In genomic region chr7:128100949-128101713, GRCh38 we compare ENCODE assay signal across 15 cellular contexts.
DNase-seq lines count a peak whose midpoint lies in the region; ATAC-seq, FAIRE-seq and TF ChIP-seq lines count a peak whose summit lies in the region.
"Had no signal": no experiment of that assay in that cellular context is flagged by ENCODE, and none has a peak within 500 bp of the region (broad histone marks: within the 10 kb centered on the region; RNA-seq: fewer than 3 reads in every experiment).

No MANE protein-coding gene starts in this region.

- no peak for DNase-seq in activated CD4-positive, alpha-beta memory T cell treated with anti-CD3 and anti-CD28 coated beads, Interleukin-2, amount 10 ng/mL, durations not matched to agents 7 days and 5 days
- DNase-seq in HepG2 (ENCODE audit: low spot score) (no peak), epidermal melanocyte (ENCODE audit: insufficient read length, low spot score) (no peak)
- DNase-seq: activated CD8-positive, alpha-beta memory T cell treated with anti-CD3 and anti-CD28 coated beads, Interleukin-2, amount 50 U/mL, for 4 hours; activated naive CD4-positive, alpha-beta T cell treated with anti-CD3 and anti-CD28 coated beads, Interleukin-2, amount 10 ng/mL, durations not matched to agents 7 days and 5 days; effector CD8-positive, alpha-beta T cell; EL; NCI-H2081; NCI-H748 treated with DMSO at 0.1 percent for 48 hours; stimulated activated CD4-positive, alpha-beta T cell treated with anti-CD3 and anti-CD28 coated beads, Interleukin-15, amount 100 ng/mL, for 24 hours had no signal

- no peak for TF ChIP-seq CTCF in DOHH2 (IDR thresholded peaks at IDR 0.05; ENCODE audit: low read depth, low read length, poor library complexity, severe bottlenecking)
- 0 out of 2 replicates have a peak, but pooled peaks have one; percentile 2 for TF ChIP-seq CTCF in HepG2 (CRISPR knock-in tag; IDR thresholded peaks at IDR 0.05)

- H3K36me3 Mint-ChIP-seq in activated CD4-positive, alpha-beta memory T cell treated with anti-CD3 and anti-CD28 coated beads, Interleukin-2, amount 10 ng/mL, durations not matched to agents 7 days and 5 days (ENCODE audit: low read depth): peaks cover 15% of the 10 kb centered on the region

- H3K36me3 ChIP-seq in BLaER1 treated with 17β-estradiol and CSF1 and Interleukin-3, amounts not matched to agents 10 nM and 100 nM: peaks cover 0 to 22% (median 12%) of the 10 kb centered on the region in 11 experiments; a peak in 12 of 22 replicates
- H3K36me3 ChIP-seq in DOHH2 (ENCODE audit: control insufficient read depth, low read length): peaks cover under 1% of the 10 kb centered on the region; the same call in 1 of the 2 replicates
- H3K36me3 ChIP-seq in HepG2 (replicated peaks in 1 of 2; ENCODE audit: control insufficient read depth in 1 of 2, insufficient read depth in 2 of 2, low read length in 2 of 2): no peaks in the 10 kb centered on the region
- H3K36me3 ChIP-seq: HAP-1 had no signal

- H3K27ac Mint-ChIP-seq in activated CD4-positive, alpha-beta memory T cell treated with anti-CD3 and anti-CD28 coated beads, Interleukin-2, amount 10 ng/mL, durations not matched to agents 7 days and 5 days: peak overlapping the region; percentile 7
- H3K27ac Mint-ChIP-seq: activated naive CD4-positive, alpha-beta T cell treated with anti-CD3 and anti-CD28 coated beads, Interleukin-2, amount 10 ng/mL, durations not matched to agents 7 days and 5 days had no signal

- no peak overlapping the region for H3K4me3 Mint-ChIP-seq in activated CD4-positive, alpha-beta memory T cell treated with anti-CD3 and anti-CD28 coated beads, Interleukin-2, amount 10 ng/mL, durations not matched to agents 7 days and 5 days
- H3K4me3 Mint-ChIP-seq: activated naive CD4-positive, alpha-beta T cell treated with anti-CD3 and anti-CD28 coated beads, Interleukin-2, amount 10 ng/mL, durations not matched to agents 7 days and 5 days had no signal

- CTCF ChIA-PET in activated CD4-positive, alpha-beta memory T cell treated with anti-CD3 and anti-CD28 coated beads, Interleukin-2, amount 10 ng/mL, durations not matched to agents 7 days and 5 days (lab: Charles Lee): no interaction called here
- CTCF ChIA-PET in HepG2 (lab: Yijun Ruan, JAX; ENCODE audit: low intra/inter-chr PET ratio, low total read pairs): no interaction called here

- peaks cover 8% of the 10 kb centered on the region for H3K27me3 Mint-ChIP-seq in activated CD4-positive, alpha-beta memory T cell treated with anti-CD3 and anti-CD28 coated beads, Interleukin-2, amount 10 ng/mL, durations not matched to agents 7 days and 5 days

- H3K27me3 ChIP-seq in BLaER1 treated with 17β-estradiol and CSF1 and Interleukin-3, amounts not matched to agents 10 nM and 100 nM: no peaks in the 10 kb centered on the region
- H3K27me3 ChIP-seq in DOHH2 (ENCODE audit: control insufficient read depth, low read length): no peaks in the 10 kb centered on the region
- peaks cover 0 to 9% of the 10 kb centered on the region in 2 experiments; a peak in 2 of 5 replicates for H3K27me3 ChIP-seq in HepG2 (ENCODE audit: control insufficient read depth in 1 of 2, insufficient read depth in 2 of 2, low read length in 2 of 2)

- H3K4me2 ChIP-seq in BLaER1 treated with 17β-estradiol and CSF1 and Interleukin-3, amounts not matched to agents 10 nM and 100 nM: peak overlapping the region in 8 of 11 experiments; percentile 35 to 98 (median 90); a peak in 13 of 22 replicates
- H3K4me2 ChIP-seq in DOHH2 (ENCODE audit: low read length) (peak overlapping the region; percentile 23; the same call in 1 of the 2 replicates), HepG2 (ENCODE audit: low read depth, low read length) (no peak overlapping the region)

- no peaks in the 10 kb centered on the region for H4K20me1 ChIP-seq in BLaER1 treated with 17β-estradiol and CSF1 and Interleukin-3, amounts not matched to agents 10 nM and 100 nM
- no peaks in the 10 kb centered on the region for H4K20me1 ChIP-seq in DOHH2 (ENCODE audit: control insufficient read depth, insufficient read depth, low read depth, low read length)
- H4K20me1 ChIP-seq in HepG2 (ENCODE audit: insufficient read depth, low read length): no peaks in the 10 kb centered on the region; the same call in 1 of the 2 replicates

- TF ChIP-seq POLR2A in HepG2 (IDR thresholded peaks at IDR 0.05; ENCODE audit: insufficient read depth in 1 of 2, low read depth in 2 of 2, low read length in 2 of 2): peak in 1 of 2 experiments; percentile 30; a peak in 1 of 4 replicates

- no peaks in the 10 kb centered on the region for H3K9me3 Mint-ChIP-seq in activated CD4-positive, alpha-beta memory T cell treated with anti-CD3 and anti-CD28 coated beads, Interleukin-2, amount 10 ng/mL, durations not matched to agents 7 days and 5 days
- H3K9me3 Mint-ChIP-seq: activated naive CD4-positive, alpha-beta T cell treated with anti-CD3 and anti-CD28 coated beads, Interleukin-2, amount 10 ng/mL, durations not matched to agents 7 days and 5 days had no signal

- peak; percentile 4 for ATAC-seq in HepG2
- ATAC-seq in GM21717 (IDR thresholded peaks at IDR 0.05; ENCODE audit: unreplicated experiment): no peak
- ATAC-seq in GM21576 (IDR thresholded peaks at IDR 0.05; ENCODE audit: unreplicated experiment): no peak

- intact Hi-C loops in HepG2 (cut with micrococcal nuclease; ENCODE audit: unreplicated experiment): no loop called here

- H3F3A ChIP-seq in DOHH2 (ENCODE audit: control insufficient read depth, insufficient read depth): peaks cover 26% of the 10 kb centered on the region

- no peak overlapping the region for H3K9ac ChIP-seq in BLaER1 treated with 17β-estradiol and CSF1 and Interleukin-3, amounts not matched to agents 10 nM and 100 nM
- H3K9ac ChIP-seq in HepG2 (ENCODE audit: insufficient read depth, low read depth, low read length): no peak overlapping the region

- no peak overlapping the region for H2AFZ ChIP-seq in HepG2 (ENCODE audit: low read length)

- TF ChIP-seq EP300 in HepG2 (IDR thresholded peaks at IDR 0.05; ENCODE audit: low read depth in 2 of 2, low read length in 2 of 2): no peak
- TF ChIP-seq EP300 in HepG2 (CRISPR knock-in tag; IDR thresholded peaks at IDR 0.05; ENCODE audit: borderline replicate concordance): no peak

- H3K79me2 ChIP-seq in DOHH2 (ENCODE audit: control insufficient read depth, low read length) (no peaks in the 10 kb centered on the region), HepG2 (ENCODE audit: insufficient read depth, low read length) (no peaks in the 10 kb centered on the region)

- H3K4me1 Mint-ChIP-seq in activated CD4-positive, alpha-beta memory T cell treated with anti-CD3 and anti-CD28 coated beads, Interleukin-2, amount 10 ng/mL, durations not matched to agents 7 days and 5 days: peaks cover 21% of the 10 kb centered on the region

- H3K9me3 ChIP-seq in BLaER1 treated with 17β-estradiol and CSF1 and Interleukin-3, amounts not matched to agents 10 nM and 100 nM (replicated peaks in 1 of 11): peaks cover 0 to 5% (median 0%) of the 10 kb centered on the region in 11 experiments; a peak in 1 of 22 replicates
- H3K9me3 ChIP-seq in DOHH2 (ENCODE audit: control insufficient read depth, insufficient read depth, low read length): no peaks in the 10 kb centered on the region
- H3K9me3 ChIP-seq in HepG2 (ENCODE audit: low read length): no peaks in the 10 kb centered on the region
- H3K9me3 ChIP-seq: HAP-1 had no signal

- H3K4me1 ChIP-seq in BLaER1 treated with 17β-estradiol and CSF1 and Interleukin-3, amounts not matched to agents 10 nM and 100 nM: peaks cover 35 to 71% (median 62%) of the 10 kb centered on the region in 10 experiments
- H3K4me1 ChIP-seq in DOHH2 (ENCODE audit: control insufficient read depth, low read length) (peaks cover 54% of the 10 kb centered on the region), HepG2 (ENCODE audit: insufficient read depth, low read length) (peaks cover 26% of the 10 kb centered on the region)

- 4% methylated on average over 4 of the region's 10 CpGs for WGBS in HepG2 (ENCODE audit: low lambda C conversion rate)

- BruUV-seq in HepG2 (replicated peaks; lab: Mats Ljungman, UMichigan): no TSS peak

- TF ChIP-seq RAD21 in HepG2 (CRISPR knock-in tag; IDR thresholded peaks at IDR 0.05): no peak

- FAIRE-seq in HepG2 (lab: Jason Lieb, UNC): no peak

- no peaks in the 10 kb centered on the region for H3K9me2 ChIP-seq in DOHH2 (replicated peaks; ENCODE audit: control insufficient read depth, low read length)

- peak overlapping the region in 8 of 11 experiments; percentile 7 to 100 (median 46); a peak in 10 of 22 replicates for H3K27ac ChIP-seq in BLaER1 treated with 17β-estradiol and CSF1 and Interleukin-3, amounts not matched to agents 10 nM and 100 nM
- H3K27ac ChIP-seq in DOHH2 (ENCODE audit: low read depth, low read length) (no peak overlapping the region), HepG2 (ENCODE audit: extremely low read length, insufficient read depth, low read length) (no peak overlapping the region)

- H3K4me3 ChIP-seq in BLaER1 treated with 17β-estradiol and CSF1 and Interleukin-3, amounts not matched to agents 10 nM and 100 nM: no peak overlapping the region
- H3K4me3 ChIP-seq in DOHH2 (ENCODE audit: low read length) (no peak overlapping the region), HepG2 (replicated peaks in 1 of 3; ENCODE audit: insufficient read depth in 1 of 3, low read depth in 2 of 3, low read length in 3 of 3) (no peak overlapping the region)
- H3K4me3 ChIP-seq: HAP-1 had no signal

- POLR2A ChIA-PET in activated CD4-positive, alpha-beta memory T cell treated with anti-CD3 and anti-CD28 coated beads, Interleukin-2, amount 10 ng/mL, durations not matched to agents 7 days and 5 days (lab: Charles Lee): no interaction called here
- POLR2A ChIA-PET in HepG2 (lab: Yijun Ruan, JAX): no interaction called here

- in situ Hi-C loops in HepG2 (cut with HindIII; ENCODE audit: extremely low pct_ligation_motif_present, low pct_unique_long_range_greater_than_20kb): no loop called here

TF ChIP-seq in HepG2, 621 proteins besides CTCF, POLR2A, EP300 and RAD21 (continues in another document):
- no peak for TF ChIP-seq SOX13 (IDR thresholded peaks at IDR 0.05)
- no peak for TF ChIP-seq SOX13 (CRISPR knock-in tag; conservative IDR thresholded peaks at IDR 0.05 in 1 of 2, IDR thresholded peaks at IDR 0.05 in 1 of 2)

Comparison
In these comparisons a context has a peak if more than half of its experiments do, and no peak if none do; other contexts are left out.
1. H3K27ac ChIP-seq: peak in BLaER1 treated with 17β-estradiol and CSF1 and Interleukin-3, amounts not matched to agents 10 nM and 100 nM (8 of 11); none in DOHH2 (single experiment) and HepG2 (single experiment).